Comparison of ENCODE assay signal across 10 cellular contexts in genomic region chr21:42830456-42831455, GRCh38. TPM values are rescaled to one million over a fixed set of nuclear protein-coding genes. Genes with fewer than 3 reads are reported as not detected.
A peak's percentile ranks its signal among the peaks of the same experiment; 100 is the strongest.
DNase-seq lines count a peak whose midpoint lies in the region; ATAC-seq and TF ChIP-seq lines count a peak whose summit lies in the region.
"Had no signal": no experiment of that assay in that cellular context is flagged by ENCODE, and none has a peak within 500 bp of the region (broad histone marks: within the 10 kb centered on the region; RNA-seq: fewer than 3 reads in every experiment).

No MANE protein-coding gene starts in this region.

- intact Hi-C loops in A673 (cut with micrococcal nuclease; ENCODE audit: unreplicated experiment) (no loop called here), Calu3 (cut with micrococcal nuclease; ENCODE audit: unreplicated experiment) (loop anchor here (5.0 kb wide), 3 partner anchors 38 to 238 kb away; partner anchors contain the start of gene PDE9A)

- H3K4me1 Mint-ChIP-seq in Calu3 (ENCODE audit: low read depth, unreplicated experiment), result no peaks in the 10 kb centered on the region

- POLR2A ChIA-PET in A673 (lab: Charles Lee; ENCODE audit: low non-redundant PET), result interaction anchor here (0.6 to 0.7 kb wide), 2 partner anchors 244 to 406 kb away, joined by 3 to 5 read pairs; no protein-coding TSS in a partner anchor

- peaks cover 17% of the 10 kb centered on the region for H3K36me3 Mint-ChIP-seq in Calu3 (ENCODE audit: insufficient read depth, unreplicated experiment)

- CTCF ChIA-PET in A673 (lab: Charles Lee) (no interaction called here), Calu3 (lab: Charles Lee) (interaction anchor here (0.6 kb wide), 1 partner anchor 49 kb away, joined by 12 read pairs; no protein-coding TSS in a partner anchor)

- H3K36me3 ChIP-seq in A673 (ENCODE audit: insufficient read depth, low read length, poor library complexity, severe bottlenecking), result no peaks in the 10 kb centered on the region

- H3K9me3 ChIP-seq in A673 (ENCODE audit: low read depth, low read length, poor library complexity, severe bottlenecking), result no peaks in the 10 kb centered on the region

- TF ChIP-seq CTCF in A673 (conservative IDR thresholded peaks at IDR 0.05; ENCODE audit: low read depth, low read length) (peak; percentile 34; the same call in 1 of the 2 replicates), Calu3 (IDR thresholded peaks at IDR 0.05; ENCODE audit: unreplicated experiment) (no peak)

- H3K27ac ChIP-seq in A673 (ENCODE audit: low read depth, low read length, poor library complexity, severe bottlenecking), result no peak overlapping the region

- H3K27ac Mint-ChIP-seq in Calu3 (ENCODE audit: unreplicated experiment), result peak overlapping the region; percentile 63

- H3K27me3 Mint-ChIP-seq in Calu3 (ENCODE audit: unreplicated experiment), result peaks cover 13% of the 10 kb centered on the region

- peak; percentile 43 for DNase-seq in A673 (ENCODE audit: low spot score)
- peak; percentile 33 for DNase-seq in Calu3
- DNase-seq in SW480 (ENCODE audit: low spot score), result peak; percentile 68
- peak; percentile 8 for DNase-seq in iPS-NIHi7 (ENCODE audit: extremely low spot score)
- DNase-seq in SW 1271 (lab: John Stamatoyannopoulos, UW), result no peak
- DNase-seq in GM19238 (ENCODE audit: insufficient read length, low spot score), result no peak
- DNase-seq: NCI-H2227 treated with DMSO at 0.1 percent for 48 hours, T-helper 9 cell had no signal

- no TSS peak for BruUV-seq in A673 (replicated peaks; lab: Mats Ljungman, UMichigan)
- BruUV-seq in Calu3 (replicated peaks; lab: Mats Ljungman, UMichigan), result no TSS peak

- no peaks in the 10 kb centered on the region for H3K27me3 ChIP-seq in A673 (replicated peaks; ENCODE audit: insufficient read depth, low read depth, low read length, poor library complexity)

- no peak for ATAC-seq in GM21515 (IDR thresholded peaks at IDR 0.05; ENCODE audit: unreplicated experiment)
- ATAC-seq in GM21367 (IDR thresholded peaks at IDR 0.05; ENCODE audit: unreplicated experiment), result no peak

- no peaks in the 10 kb centered on the region for H3K9me3 Mint-ChIP-seq in Calu3 (ENCODE audit: low read depth, unreplicated experiment)

- peaks cover 5% of the 10 kb centered on the region for H3K4me1 ChIP-seq in A673 (ENCODE audit: insufficient read depth, low read length, poor library complexity, severe bottlenecking)

- no peak overlapping the region for H3K4me3 ChIP-seq in A673 (ENCODE audit: low read depth, low read length, poor library complexity, severe bottlenecking)

- no peak overlapping the region for H3K4me3 Mint-ChIP-seq in Calu3 (ENCODE audit: low read depth, unreplicated experiment)

RNA-seq across cellular contexts. Expression of gene WDR4, which starts 48.6 kb away (rescaled TPM):
- 54.2 and 55.3 TPM in 2 replicates for total RNA-seq in A673 (2021)
- 29.9 and 32.0 TPM in 2 replicates for total RNA-seq in Calu3 (2022)

Comparison
In these comparisons a context has a peak if more than half of its experiments do, and no peak if none do; other contexts are left out.
1. DNase-seq: peak in A673 (single experiment), Calu3 (single experiment), SW480 (single experiment) and iPS-NIHi7 (single experiment); none in SW 1271 (0 of 2) and GM19238 (single experiment).